In the genomic region with DNA sequence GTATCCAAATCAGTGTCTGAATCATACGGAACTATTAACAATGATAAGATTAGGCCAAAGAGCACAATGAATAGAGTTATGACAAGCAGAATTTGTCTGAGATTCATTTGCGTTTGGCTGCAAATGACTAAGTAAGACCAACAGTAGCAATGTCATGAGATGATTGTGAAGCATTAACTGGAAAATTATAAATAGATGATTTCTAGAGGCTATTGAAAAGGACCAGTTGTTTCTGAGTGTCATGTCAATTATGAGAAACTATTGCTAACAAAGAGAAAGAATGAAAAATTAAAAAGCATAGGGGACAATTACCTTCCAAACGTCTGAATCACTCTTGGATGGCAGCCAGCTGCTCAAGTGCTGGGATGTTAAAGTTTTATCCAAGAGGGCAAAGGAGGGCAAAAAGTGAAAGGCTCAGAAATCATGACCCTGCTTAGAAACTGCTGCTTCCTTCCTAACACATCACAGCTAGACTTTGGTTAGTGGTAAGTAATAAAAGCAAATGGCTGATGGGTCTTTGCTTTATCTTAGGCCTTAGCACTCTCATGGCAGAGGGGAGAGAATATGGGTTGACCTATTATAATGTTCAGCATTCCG, we compare ENCODE assay signal across 9 cellular contexts.
DNase-seq lines count a peak whose midpoint lies in the region; ATAC-seq and TF ChIP-seq lines count a peak whose summit lies in the region.
"Had no signal": no experiment of that assay in that cellular context is flagged by ENCODE, and none has a peak within 500 bp of the region (broad histone marks: within the 10 kb centered on the region; RNA-seq: fewer than 3 reads in every experiment).

No MANE protein-coding gene starts in this region.

- POLR2A ChIA-PET in activated CD4-positive, alpha-beta T cell treated with anti-CD3 and anti-CD28 coated beads for 36 hours (lab: Charles Lee) = no interaction called here

- peaks cover 3% of the 10 kb centered on the region for H3K27me3 Mint-ChIP-seq in activated CD4-positive, alpha-beta T cell treated with anti-CD3 and anti-CD28 coated beads for 36 hours

- no peak for ATAC-seq in activated CD4-positive, alpha-beta T cell treated with anti-CD3 and anti-CD28 coated beads for 36 hours

- H3K27ac ChIP-seq in right atrium auricular region (peak overlapping the region; percentile 68 to 81), testis (peak overlapping the region in 1 of 2 donors; percentile 59)

- no peaks in the 10 kb centered on the region for H3K36me3 Mint-ChIP-seq in activated CD4-positive, alpha-beta T cell treated with anti-CD3 and anti-CD28 coated beads for 36 hours (ENCODE audit: low read depth)

- peaks cover 0 to 7% of the 10 kb centered on the region in 2 donors for H3K9me3 ChIP-seq in right atrium auricular region
- no peaks in the 10 kb centered on the region for H3K9me3 ChIP-seq in testis

- H3K4me3 ChIP-seq in right atrium auricular region (no peak overlapping the region), testis (no peak overlapping the region)

- TF ChIP-seq CTCF in right atrium auricular region (IDR thresholded peaks at IDR 0.05) (no peak), testis (IDR thresholded peaks at IDR 0.05) (no peak)

- intact Hi-C loops in testis (cut with DNase I; ENCODE audit: low total_unique reads) = no loop called here
- intact Hi-C loops in activated CD4-positive, alpha-beta T cell treated with anti-CD3 and anti-CD28 coated beads for 36 hours (cut with DNase I, micrococcal nuclease) = no loop called here

- TF ChIP-seq POLR2A in testis (IDR thresholded peaks at IDR 0.05) = no peak

- H3K36me3 ChIP-seq in right atrium auricular region (no peaks in the 10 kb centered on the region), testis (ENCODE audit: low read depth, missing control alignments) (no peaks in the 10 kb centered on the region)

- H3K4me1 ChIP-seq in right atrium auricular region = peaks cover 0 to 36% of the 10 kb centered on the region in 2 donors
- H3K4me1 ChIP-seq in testis = no peaks in the 10 kb centered on the region

- H3K4me3 Mint-ChIP-seq in activated CD4-positive, alpha-beta T cell treated with anti-CD3 and anti-CD28 coated beads for 36 hours = no peak overlapping the region

- H3K27me3 ChIP-seq in right atrium auricular region (no peaks in the 10 kb centered on the region), testis (no peaks in the 10 kb centered on the region)

- H3K9me3 Mint-ChIP-seq in activated CD4-positive, alpha-beta T cell treated with anti-CD3 and anti-CD28 coated beads for 36 hours (ENCODE audit: low read depth) = peaks cover 2% of the 10 kb centered on the region

- H3K27ac Mint-ChIP-seq in activated CD4-positive, alpha-beta T cell treated with anti-CD3 and anti-CD28 coated beads for 36 hours = no peak overlapping the region

- CTCF ChIA-PET in activated CD4-positive, alpha-beta T cell treated with anti-CD3 and anti-CD28 coated beads for 36 hours (lab: Charles Lee) = no interaction called here

- DNase-seq in DMS79 treated with DMSO at 0.1 percent for 48 hours (lab: John Stamatoyannopoulos, UW) (peak; percentile 16), DMS79 (lab: John Stamatoyannopoulos, UW) (no peak), amniotic epithelial cell (ENCODE audit: low read depth) (peak; percentile 80), right atrium auricular region (ENCODE audit: low spot score) (no peak), testis (peak; percentile 25), iPS-NIHi11 (ENCODE audit: low spot score) (no peak)
- DNase-seq in stimulated activated CD4-positive, alpha-beta T cell treated with anti-CD3 and anti-CD28 coated beads, Interleukin-4, amount 100 ng/mL, for 24 hours = no peak
- DNase-seq in activated CD4-positive, alpha-beta T cell treated with anti-CD3 and anti-CD28 coated beads for 36 hours = no peak
- DNase-seq: activated effector memory CD4-positive, alpha-beta T cell treated with Interleukin-2 at 50 U/mL for 16 hours had no signal

- H3K4me1 Mint-ChIP-seq in activated CD4-positive, alpha-beta T cell treated with anti-CD3 and anti-CD28 coated beads for 36 hours = no peaks in the 10 kb centered on the region

- 43 to 46% methylated on average over 4 of the region's 4 CpGs for WGBS in testis, 2 donors

Comparison
In these comparisons a context has a peak if more than half of its experiments do, and no peak if none do; other contexts are left out.
1. DNase-seq: peak in DMS79 treated with DMSO at 0.1 percent for 48 hours (single experiment), amniotic epithelial cell (single experiment) and testis (single experiment); none in DMS79 (single experiment), right atrium auricular region (single experiment), stimulated activated CD4-positive, alpha-beta T cell treated with anti-CD3 and anti-CD28 coated beads, Interleukin-4, amount 100 ng/mL, for 24 hours (single experiment), activated CD4-positive, alpha-beta T cell treated with anti-CD3 and anti-CD28 coated beads for 36 hours (single experiment) and iPS-NIHi11 (single experiment).